ENCODE assay signal across 1 cellular context in the genomic region with DNA sequence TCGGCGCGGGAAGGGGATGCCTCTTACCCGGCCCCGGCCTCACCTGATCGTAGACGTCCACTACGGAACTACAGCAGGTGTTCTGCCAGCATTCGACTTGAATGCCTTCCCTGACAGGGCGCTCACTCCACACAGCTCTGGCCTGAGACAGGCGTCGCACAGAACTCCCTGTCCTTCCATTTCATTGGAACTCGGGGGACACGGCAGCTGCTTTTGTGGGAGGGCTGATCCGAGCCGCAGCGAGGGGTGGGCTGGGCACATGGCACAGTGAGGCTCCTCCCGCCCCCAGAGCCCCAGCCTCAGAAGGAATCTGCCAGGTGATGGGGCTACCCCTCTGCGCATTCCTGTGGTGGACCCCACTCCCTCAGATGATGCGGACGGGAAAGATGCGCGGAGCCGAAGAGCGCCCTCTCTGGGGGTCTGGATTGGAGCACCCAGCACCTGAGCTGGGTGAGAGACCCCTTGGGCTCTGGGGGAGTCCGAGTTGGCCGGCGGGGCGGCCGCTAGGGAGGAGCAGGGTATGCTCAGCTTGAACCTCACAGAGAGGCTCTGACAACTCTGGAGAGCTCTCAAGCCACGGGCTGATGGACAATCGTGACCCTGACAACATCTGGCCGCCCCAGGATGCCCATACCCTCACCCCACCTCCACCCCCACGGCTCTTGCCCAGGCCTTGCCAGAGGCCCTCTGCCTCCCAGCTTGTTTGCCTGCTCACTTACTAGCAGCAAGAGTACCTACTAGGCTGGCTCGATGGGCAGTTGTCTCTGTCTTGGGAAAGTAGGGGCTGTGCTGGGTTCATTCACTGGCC.
TF ChIP-seq lines count a peak whose summit lies in the region.

No MANE protein-coding gene starts in this region.

TF ChIP-seq in A549, 52 proteins besides CTCF, POLR2A, EP300 and RAD21 (continued from another document):
- no peak for TF ChIP-seq ZFP36 (IDR thresholded peaks at IDR 0.05; ENCODE audit: borderline replicate concordance, partially characterized antibody)
- TF ChIP-seq, protein P1, sequence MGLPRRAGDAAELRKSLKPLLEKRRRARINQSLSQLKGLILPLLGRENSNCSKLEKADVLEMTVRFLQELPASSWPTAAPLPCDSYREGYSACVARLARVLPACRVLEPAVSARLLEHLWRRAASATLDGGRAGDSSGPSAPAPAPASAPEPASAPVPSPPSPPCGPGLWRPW (IDR thresholded peaks at IDR 0.05), result no peak
